In genomic region chr1:204493145-204493881, GRCh38 we compare ENCODE assay signal across 1 cellular context.
TF ChIP-seq lines count a peak whose summit lies in the region.

No MANE protein-coding gene starts in this region.

TF ChIP-seq in GM23338, 12 proteins besides CTCF, POLR2A, EP300 and RAD21 (continued from another document):
- TF ChIP-seq ZNF462 (CRISPR knock-in tag; IDR thresholded peaks at IDR 0.05) (no peak), ZNF331 (CRISPR knock-in tag; IDR thresholded peaks at IDR 0.05; ENCODE audit: low read depth) (no peak), STAT1 (IDR thresholded peaks at IDR 0.05; ENCODE audit: unreplicated experiment) (no peak), JUNB (IDR thresholded peaks at IDR 0.05; ENCODE audit: unreplicated experiment) (no peak), POLR2AphosphoS5 (IDR thresholded peaks at IDR 0.05; ENCODE audit: low read depth) (no peak)
